In genomic region chr5:173915310-173916005, GRCh38 we compare ENCODE assay signal across 1 cellular context.
TF ChIP-seq lines count a peak whose summit lies in the region.

No MANE protein-coding gene starts in this region.

TF ChIP-seq in GM23338, 12 proteins besides CTCF, POLR2A, EP300 and RAD21 (continued from another document):
- TF ChIP-seq ZNF462 (CRISPR knock-in tag; IDR thresholded peaks at IDR 0.05) (no peak), EZH2phosphoT487 (IDR thresholded peaks at IDR 0.05; ENCODE audit: unreplicated experiment) (no peak), REST (IDR thresholded peaks at IDR 0.05; ENCODE audit: unreplicated experiment) (no peak), JUNB (IDR thresholded peaks at IDR 0.05; ENCODE audit: unreplicated experiment) (no peak), CREB1 (CRISPR knock-in tag; IDR thresholded peaks at IDR 0.05; ENCODE audit: low read depth) (no peak), POLR2AphosphoS5 (IDR thresholded peaks at IDR 0.05; ENCODE audit: low read depth) (no peak), STAT1 (IDR thresholded peaks at IDR 0.05; ENCODE audit: unreplicated experiment) (no peak)
